25 cellular contexts compared by ENCODE assay signal in genomic region chr2:15750433-15750814, GRCh38.
"Had no signal": no experiment of that assay in that cellular context is flagged by ENCODE, and none has a peak within 500 bp of the region (broad histone marks: within the 10 kb centered on the region; RNA-seq: fewer than 3 reads in every experiment).

No MANE protein-coding gene starts in this region.

- ATAC-seq: activated CD4-positive, CD25-positive, alpha-beta regulatory T cell treated with anti-CD3 and anti-CD28 coated beads, Interleukin-2, amount 50 U/mL, for 24 hours; activated CD8-positive, alpha-beta T cell treated with anti-CD3 and anti-CD28 coated beads for 36 hours; activated T-cell treated with anti-CD3 and anti-CD28 coated beads, Interleukin-2, amount 50 U/mL, for 72 hours; SK-N-SH treated with all-trans-retinoic acid at 6 μM for 48 hours had no signal

- H3K27ac ChIP-seq: adrenal gland, breast epithelium, Peyer's patch, RWPE1, SJCRH30 had no signal

- H3K9me3 ChIP-seq: adrenal gland, breast epithelium, Peyer's patch had no signal

- H3K27me3 Mint-ChIP-seq: activated CD8-positive, alpha-beta T cell treated with anti-CD3 and anti-CD28 coated beads for 36 hours; activated naive CD4-positive, alpha-beta T cell treated with anti-CD3 and anti-CD28 coated beads, Interleukin-2, amount 10 ng/mL, durations not matched to agents 7 days and 5 days; activated naive CD8-positive, alpha-beta T cell treated with anti-CD3 and anti-CD28 coated beads, Interleukin-2, amount 10 ng/mL, durations not matched to agents 7 days and 5 days had no signal

- H3K36me3 ChIP-seq: adrenal gland, breast epithelium, Peyer's patch, SJCRH30 had no signal

- H3K4me1 Mint-ChIP-seq: activated naive CD4-positive, alpha-beta T cell treated with anti-CD3 and anti-CD28 coated beads, Interleukin-2, amount 10 ng/mL, durations not matched to agents 7 days and 5 days; activated naive CD8-positive, alpha-beta T cell treated with anti-CD3 and anti-CD28 coated beads, Interleukin-2, amount 10 ng/mL, durations not matched to agents 7 days and 5 days had no signal

- H3K27ac Mint-ChIP-seq: activated CD8-positive, alpha-beta T cell treated with anti-CD3 and anti-CD28 coated beads for 36 hours; activated naive CD4-positive, alpha-beta T cell treated with anti-CD3 and anti-CD28 coated beads, Interleukin-2, amount 10 ng/mL, durations not matched to agents 7 days and 5 days; activated naive CD8-positive, alpha-beta T cell treated with anti-CD3 and anti-CD28 coated beads, Interleukin-2, amount 10 ng/mL, durations not matched to agents 7 days and 5 days; activated T-cell treated with anti-CD3 and anti-CD28 coated beads, Interleukin-2, amount 50 U/mL, for 72 hours; activated T-helper 2 cell treated with anti-CD3 and anti-CD28 coated beads, Interferon-gamma antibody, Interleukin-2, Interleukin-4, amounts not matched to agents 10 μg/mL and 5 μg/mL and 100 μg/mL, durations not matched to agents 14 hours and 24 hours and 36 hours; T-helper 1 cell treated with Interleukin-12 subunit alpha and Interleukin-12 subunit beta and Interleukin-4 antibody, amounts not matched to agents 30 μg/mL and 1 μg/mL, for 36 hours had no signal

- H3K27me3 ChIP-seq: adrenal gland, Peyer's patch, SJCRH30 had no signal

- H3K4me3 Mint-ChIP-seq: activated CD8-positive, alpha-beta T cell treated with anti-CD3 and anti-CD28 coated beads for 36 hours; activated naive CD4-positive, alpha-beta T cell treated with anti-CD3 and anti-CD28 coated beads, Interleukin-2, amount 10 ng/mL, durations not matched to agents 7 days and 5 days; activated naive CD8-positive, alpha-beta T cell treated with anti-CD3 and anti-CD28 coated beads, Interleukin-2, amount 10 ng/mL, durations not matched to agents 7 days and 5 days; activated T-cell treated with anti-CD3 and anti-CD28 coated beads, Interleukin-2, amount 50 U/mL, for 72 hours; T-helper 1 cell treated with Interleukin-12 subunit alpha and Interleukin-12 subunit beta and Interleukin-4 antibody, amounts not matched to agents 30 μg/mL and 1 μg/mL, for 36 hours had no signal

- H3K4me1 ChIP-seq: breast epithelium had no signal

- DNase-seq: activated CD4-positive, alpha-beta T cell treated with anti-CD3 and anti-CD28 coated beads for 4 hours; activated CD8-positive, alpha-beta memory T cell treated with anti-CD3 and anti-CD28 coated beads, Interleukin-2, amount 50 U/mL, for 4 hours; activated CD8-positive, alpha-beta T cell treated with anti-CD3 and anti-CD28 coated beads for 36 hours; activated gamma-delta T cell treated with Interleukin-2 at 50 U/mL for 16 hours; activated naive CD4-positive, alpha-beta T cell treated with anti-CD3 and anti-CD28 coated beads, Interleukin-2, amount 10 ng/mL, durations not matched to agents 7 days and 5 days; activated naive CD8-positive, alpha-beta T cell treated with anti-CD3 and anti-CD28 coated beads, Interleukin-2, amount 10 ng/mL, durations not matched to agents 7 days and 5 days; activated T-cell treated with anti-CD3 and anti-CD28 coated beads, Interleukin-2, amount 50 U/mL, for 72 hours; anterior cingulate cortex; central memory CD4-positive, alpha-beta T cell; NCI-H1048; NCI-H146; NCI-H187 treated with DMSO at 0.1 percent for 48 hours; NCI-H2081 treated with DMSO at 0.1 percent for 48 hours; NCI-H446; NCI-H524; Right ventricle myocardium superior; SJCRH30 had no signal

- H3K9me3 Mint-ChIP-seq: activated CD8-positive, alpha-beta T cell treated with anti-CD3 and anti-CD28 coated beads for 36 hours; activated naive CD4-positive, alpha-beta T cell treated with anti-CD3 and anti-CD28 coated beads, Interleukin-2, amount 10 ng/mL, durations not matched to agents 7 days and 5 days; activated T-cell treated with anti-CD3 and anti-CD28 coated beads, Interleukin-2, amount 50 U/mL, for 72 hours; activated T-helper 2 cell treated with anti-CD3 and anti-CD28 coated beads, Interferon-gamma antibody, Interleukin-2, Interleukin-4, amounts not matched to agents 10 μg/mL and 5 μg/mL and 100 μg/mL, durations not matched to agents 14 hours and 24 hours and 36 hours; T-helper 1 cell treated with Interleukin-12 subunit alpha and Interleukin-12 subunit beta and Interleukin-4 antibody, amounts not matched to agents 30 μg/mL and 1 μg/mL, for 36 hours had no signal

- H3K36me3 Mint-ChIP-seq: activated naive CD4-positive, alpha-beta T cell treated with anti-CD3 and anti-CD28 coated beads, Interleukin-2, amount 10 ng/mL, durations not matched to agents 7 days and 5 days; activated naive CD8-positive, alpha-beta T cell treated with anti-CD3 and anti-CD28 coated beads, Interleukin-2, amount 10 ng/mL, durations not matched to agents 7 days and 5 days had no signal

- H3K4me3 ChIP-seq: adrenal gland, breast epithelium, Peyer's patch, SJCRH30 had no signal
